Comparison of ENCODE assay signal across 9 cellular contexts in the genomic region with DNA sequence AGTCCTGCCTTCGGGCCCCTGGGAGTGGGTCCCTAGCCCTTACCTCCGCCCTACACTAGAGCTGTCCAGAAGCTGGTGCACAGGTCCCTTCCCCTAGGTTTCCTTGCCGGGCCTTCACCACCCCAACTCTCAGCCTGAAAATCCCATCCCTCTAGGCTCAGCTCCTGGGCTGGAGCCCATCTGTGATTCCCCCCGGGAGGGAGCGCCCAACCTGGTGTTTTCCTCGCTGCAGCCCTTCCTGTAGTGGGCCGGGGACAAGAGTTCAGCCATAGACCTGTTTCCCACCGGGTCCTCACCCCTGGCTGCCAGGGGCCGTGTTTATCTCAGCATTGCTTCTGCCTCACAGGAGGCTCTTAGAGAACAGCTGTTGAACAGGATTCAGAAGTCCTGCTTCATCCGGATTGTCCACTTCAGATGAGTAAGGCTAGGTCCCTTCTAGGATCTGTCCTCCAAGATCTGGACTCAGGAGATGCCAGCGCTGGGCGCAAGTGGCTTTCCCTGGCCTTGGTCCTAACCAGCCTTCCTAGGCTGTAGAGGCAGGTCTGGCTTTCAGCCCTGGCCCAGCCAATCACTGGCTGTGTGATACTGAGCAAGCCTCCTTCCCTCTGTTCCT. TPM values are rescaled to one million over a fixed set of nuclear protein-coding genes. Genes with fewer than 3 reads are reported as not detected.
DNase-seq lines count a peak whose midpoint lies in the region; ATAC-seq, FAIRE-seq and TF ChIP-seq lines count a peak whose summit lies in the region.
"Had no signal": no experiment of that assay in that cellular context is flagged by ENCODE, and none has a peak within 500 bp of the region (broad histone marks: within the 10 kb centered on the region; RNA-seq: fewer than 3 reads in every experiment).

No MANE protein-coding gene starts in this region.

- H3K4me1 Mint-ChIP-seq in activated CD4-positive, alpha-beta T cell treated with anti-CD3 and anti-CD28 coated beads for 36 hours = peaks cover 56% of the 10 kb centered on the region
- peaks cover 48% of the 10 kb centered on the region for H3K4me1 Mint-ChIP-seq in astrocyte (ENCODE audit: low read depth, unreplicated experiment)

- H3K9me3 ChIP-seq in astrocyte (ENCODE audit: insufficient read depth, low read depth, low read length) = no peaks in the 10 kb centered on the region
- H3K9me3 ChIP-seq in left lung = no peaks in the 10 kb centered on the region
- H3K9me3 ChIP-seq in suprapubic skin = no peaks in the 10 kb centered on the region

- POLR2A ChIA-PET in activated CD4-positive, alpha-beta T cell treated with anti-CD3 and anti-CD28 coated beads for 36 hours (lab: Charles Lee) = interaction anchor here (1.1 to 1.5 kb wide), 2 partner anchors 26 to 53 kb away, joined by 3 to 6 read pairs; partner anchors contain the start of gene CLTA

- H3K36me3 ChIP-seq in astrocyte (ENCODE audit: insufficient read depth, low read length) (no peaks in the 10 kb centered on the region), left lung (peaks cover 0 to 7% of the 10 kb centered on the region in 2 donors), suprapubic skin (no peaks in the 10 kb centered on the region)

- no peak for FAIRE-seq in astrocyte (lab: Jason Lieb, UNC)
- FAIRE-seq: G401.6 had no signal

- WGBS in suprapubic skin = 29% methylated on average over 12 of the region's 12 CpGs

- peak overlapping the region; percentile 81 for H3K4me3 Mint-ChIP-seq in activated CD4-positive, alpha-beta T cell treated with anti-CD3 and anti-CD28 coated beads for 36 hours
- peak overlapping the region; percentile 96 for H3K4me3 Mint-ChIP-seq in astrocyte (ENCODE audit: unreplicated experiment)

- no peaks in the 10 kb centered on the region for H3K9me3 Mint-ChIP-seq in activated CD4-positive, alpha-beta T cell treated with anti-CD3 and anti-CD28 coated beads for 36 hours (ENCODE audit: low read depth)
- H3K9me3 Mint-ChIP-seq in astrocyte (ENCODE audit: unreplicated experiment) = peaks cover 2% of the 10 kb centered on the region

- ATAC-seq in activated CD4-positive, alpha-beta T cell treated with anti-CD3 and anti-CD28 coated beads for 36 hours = no peak
- ATAC-seq in left lung (no peak), GM21576 (IDR thresholded peaks at IDR 0.05; ENCODE audit: unreplicated experiment) (no peak)

- no peaks in the 10 kb centered on the region for H3K27me3 ChIP-seq in astrocyte (ENCODE audit: insufficient read depth, low read length)
- H3K27me3 ChIP-seq in left lung = peaks cover 0 to 13% of the 10 kb centered on the region in 2 donors
- H3K27me3 ChIP-seq in suprapubic skin = peaks cover 18% of the 10 kb centered on the region

- CTCF ChIA-PET in activated CD4-positive, alpha-beta T cell treated with anti-CD3 and anti-CD28 coated beads for 36 hours (lab: Charles Lee) = interaction anchor here (1.1 to 1.6 kb wide), 4 partner anchors 14 to 31 kb away, joined by 3 to 14 read pairs (median 7); partner anchors contain the start of gene CCIN

- H3K4me1 ChIP-seq in astrocyte (ENCODE audit: insufficient read depth, low read length) (peaks cover 26% of the 10 kb centered on the region), left lung (peaks cover 10 to 68% of the 10 kb centered on the region in 2 donors), suprapubic skin (peaks cover 53% of the 10 kb centered on the region)

- no peak for TF ChIP-seq POLR2A in suprapubic skin (IDR thresholded peaks at IDR 0.05)

- TF ChIP-seq CTCF in astrocyte (IDR thresholded peaks at IDR 0.05; ENCODE audit: insufficient read depth, low read depth, low read length) (no peak), left lung (IDR thresholded peaks at IDR 0.05) (no peak), suprapubic skin (IDR thresholded peaks at IDR 0.05) (no peak)

- H3K4me2 ChIP-seq in astrocyte (ENCODE audit: low read length) = peak overlapping the region; percentile 99

- H2AFZ ChIP-seq in astrocyte (ENCODE audit: low read depth, low read length) = peak overlapping the region; percentile 81

- intact Hi-C loops in activated CD4-positive, alpha-beta T cell treated with anti-CD3 and anti-CD28 coated beads for 36 hours (cut with DNase I, micrococcal nuclease) = loop anchor here (1.0 to 5.0 kb wide), 7 partner anchors 13 to 350 kb away; no protein-coding TSS in a partner anchor
- intact Hi-C loops in left lung (cut with DNase I) = no loop called here

- peaks cover 48% of the 10 kb centered on the region for H3K79me2 ChIP-seq in astrocyte (ENCODE audit: insufficient read depth, low read length)

- DNase-seq in activated CD4-positive, alpha-beta T cell treated with anti-CD3 and anti-CD28 coated beads for 36 hours = peak; percentile 23
- no peak for DNase-seq in activated CD4-positive, alpha-beta T cell treated with anti-CD3 and anti-CD28 coated beads, Interleukin-2, amount 50 U/mL, for 48 hours
- no peak for DNase-seq in astrocyte (ENCODE audit: low read depth)
- DNase-seq in left lung = peak in 1 of 2 donors; percentile 84
- peak; percentile 72 to 74 for DNase-seq in suprapubic skin (ENCODE audit: low spot score in 2 of 2)
- DNase-seq in NCI-H446 (lab: John Stamatoyannopoulos, UW) = no peak
- no peak for DNase-seq in HuH-7 (ENCODE audit: low spot score)

- H3K4me3 ChIP-seq in astrocyte (ENCODE audit: insufficient read depth, low read depth, low read length) (peak overlapping the region; percentile 83), left lung (peak overlapping the region; percentile 58 to 71), suprapubic skin (peak overlapping the region; percentile 82)

- peak overlapping the region; percentile 84 for H3K9ac ChIP-seq in astrocyte (ENCODE audit: low read length)

- no peak for TF ChIP-seq EP300 in suprapubic skin (IDR thresholded peaks at IDR 0.05)

- peak overlapping the region; percentile 48 for H3K27ac Mint-ChIP-seq in activated CD4-positive, alpha-beta T cell treated with anti-CD3 and anti-CD28 coated beads for 36 hours
- H3K27ac Mint-ChIP-seq in astrocyte (ENCODE audit: unreplicated experiment) = peak overlapping the region; percentile 86

- H3K27ac ChIP-seq in astrocyte (ENCODE audit: low read depth, low read length) = no peak overlapping the region
- peak overlapping the region; percentile 75 to 91 for H3K27ac ChIP-seq in left lung
- peak overlapping the region; percentile 79 for H3K27ac ChIP-seq in suprapubic skin

- H3K36me3 Mint-ChIP-seq in activated CD4-positive, alpha-beta T cell treated with anti-CD3 and anti-CD28 coated beads for 36 hours (ENCODE audit: low read depth) = no peaks in the 10 kb centered on the region
- peaks cover 15% of the 10 kb centered on the region for H3K36me3 Mint-ChIP-seq in astrocyte (ENCODE audit: low read depth, unreplicated experiment)

- no peaks in the 10 kb centered on the region for H3K27me3 Mint-ChIP-seq in activated CD4-positive, alpha-beta T cell treated with anti-CD3 and anti-CD28 coated beads for 36 hours
- no peaks in the 10 kb centered on the region for H3K27me3 Mint-ChIP-seq in astrocyte (ENCODE audit: low read depth, unreplicated experiment)

- H4K20me1 ChIP-seq in astrocyte (ENCODE audit: insufficient read depth, low read length) = peaks cover 57% of the 10 kb centered on the region

RNA-seq across cellular contexts. Expression of gene GLIPR2, which starts 1.0 kb away (rescaled TPM):
- total RNA-seq in activated CD4-positive, alpha-beta T cell treated with anti-CD3 and anti-CD28 coated beads for 36 hours = 10 to 100 TPM; 13.7 to 18.4 TPM
- total RNA-seq in astrocyte (150 and 157 TPM in 2 replicates), left lung (10 to 100 TPM; 47.7 to 94.5 TPM), suprapubic skin (1 to 10 TPM; 3.2 to 8.8 (median 5.6) TPM)

RNA-seq across cellular contexts. Expression of gene CCIN, which starts 31.7 kb away (rescaled TPM):
- total RNA-seq in activated CD4-positive, alpha-beta T cell treated with anti-CD3 and anti-CD28 coated beads for 36 hours = not detected
- total RNA-seq in astrocyte = 1.1 and 1.9 TPM in 2 replicates
- 1 to 10 TPM in 1 of 2 donors, under 1 TPM in 1; 0.67 to 1.5 TPM for total RNA-seq in left lung
- total RNA-seq in suprapubic skin = not detected

RNA-seq across cellular contexts. Expression of gene CLTA, which starts 53.2 kb away (rescaled TPM):
- total RNA-seq in activated CD4-positive, alpha-beta T cell treated with anti-CD3 and anti-CD28 coated beads for 36 hours = 100 to 1,000 TPM; 123 to 133 TPM
- total RNA-seq in astrocyte (386 and 424 TPM in 2 replicates), left lung (100 to 1,000 TPM; 199 to 219 TPM), suprapubic skin (100 to 1,000 TPM; 128 to 148 (median 130) TPM)

Comparison
In these comparisons a context has a peak if more than half of its experiments do, and no peak if none do; other contexts are left out.
1. DNase-seq: peak in activated CD4-positive, alpha-beta T cell treated with anti-CD3 and anti-CD28 coated beads for 36 hours (single experiment) and suprapubic skin (2 of 2); none in activated CD4-positive, alpha-beta T cell treated with anti-CD3 and anti-CD28 coated beads, Interleukin-2, amount 50 U/mL, for 48 hours (0 of 2), astrocyte (single experiment), NCI-H446 (0 of 2) and HuH-7 (single experiment).
2. intact Hi-C loops: an anchor here in activated CD4-positive, alpha-beta T cell treated with anti-CD3 and anti-CD28 coated beads for 36 hours (1.0 to 5.0 kb wide); none called in left lung.
3. Peak in every context shown above with its lines, with median percentiles within 50 percentile points of each other: H3K4me3 ChIP-seq.